ENCODE assay signal across 17 cellular contexts in genomic region chr1:50719126-50719525, GRCh38.
DNase-seq lines count a peak whose midpoint lies in the region; ATAC-seq, FAIRE-seq and TF ChIP-seq lines count a peak whose summit lies in the region.
"Had no signal": no experiment of that assay in that cellular context is flagged by ENCODE, and none has a peak within 500 bp of the region (broad histone marks: within the 10 kb centered on the region; RNA-seq: fewer than 3 reads in every experiment).

No MANE protein-coding gene starts in this region.

- H3K36me3 ChIP-seq in GM23338 (ENCODE audit: insufficient read depth) (no peaks in the 10 kb centered on the region), HEK293 (ENCODE audit: control insufficient read depth in 2 of 2, insufficient read depth in 1 of 2, low read length in 2 of 2) (no peaks in the 10 kb centered on the region), K562 (ENCODE audit: control insufficient read depth, insufficient read depth, low read length) (peaks cover 23% of the 10 kb centered on the region; the same call in 2 of the 3 replicates)

- H3K79me2 ChIP-seq in GM23338 (replicated peaks; ENCODE audit: insufficient read depth) (no peaks in the 10 kb centered on the region), K562 (ENCODE audit: control insufficient read depth, insufficient read depth, low read length) (peaks cover 10% of the 10 kb centered on the region; the same call in 1 of the 3 replicates)

- H3K4me1 Mint-ChIP-seq in GM23338 (peaks cover 19% of the 10 kb centered on the region), MCF 10A (ENCODE audit: insufficient read depth, unreplicated experiment) (no peaks in the 10 kb centered on the region)

- TF ChIP-seq RAD21 in K562 (CRISPR knock-in tag; conservative IDR thresholded peaks at IDR 0.05 in 1 of 2, IDR thresholded peaks at IDR 0.05 in 1 of 2) = no peak

- POLR2A ChIA-PET in HEK293 (lab: Yijun Ruan, JAX) (no interaction called here), K562 (lab: Yijun Ruan, JAX) (interaction anchor here (1.6 kb wide), 1 partner anchor 20 kb away, joined by 3 read pairs; no protein-coding TSS in a partner anchor), MCF 10A (lab: Yijun Ruan, JAX) (interaction anchor here (1.3 kb wide), 1 partner anchor 10 kb away, joined by 5 read pairs; no protein-coding TSS in a partner anchor)

- H3K36me3 Mint-ChIP-seq in GM23338 (ENCODE audit: low read depth) (peaks cover 6% of the 10 kb centered on the region), MCF 10A (ENCODE audit: insufficient read depth, unreplicated experiment) (peaks cover 19% of the 10 kb centered on the region)

- H3K9me2 ChIP-seq in GM23338 (ENCODE audit: insufficient read depth) = no peaks in the 10 kb centered on the region

- H3F3A ChIP-seq in GM23338 (replicated peaks; ENCODE audit: low read depth) = no peaks in the 10 kb centered on the region

- H2AFZ ChIP-seq in GM23338 = no peak overlapping the region
- H2AFZ ChIP-seq in K562 (ENCODE audit: low read depth, low read length) = no peak overlapping the region

- DNase-seq in GM23338 (ENCODE audit: low spot score) (no peak), K562 (ENCODE audit: extremely low read depth in 1 of 4, low spot score in 3 of 4) (no peak), NCI-H345 (lab: John Stamatoyannopoulos, UW) (no peak), MCF 10A (ENCODE audit: unreplicated experiment) (no peak), SKM-1 treated with dmso at 0.1 percent for 144 hours (lab: John Stamatoyannopoulos, UW; ENCODE audit: unreplicated experiment) (no peak)
- DNase-seq: C1 segment of cervical spinal cord; Calu3; CD4-positive, alpha-beta memory T cell; COR-L47; DMS53; DMS79 treated with DMSO at 0.1 percent for 48 hours; GF-D8; GOT3; HFFc6 had no signal

- WGBS in K562 (ENCODE audit: insufficient coverage, low coverage, missing lambda C conversion rate) = 33% methylated on average over 1 of the region's 1 CpG

- no peak for TF ChIP-seq POLR2A in K562 (conservative IDR thresholded peaks at IDR 0.05)

- CTCF ChIA-PET in HEK293 (lab: Yijun Ruan, JAX) (interaction anchor here (0.6 to 1.9 kb wide), 2 partner anchors 13 to 15 kb away, joined by 3 to 5 read pairs; no protein-coding TSS in a partner anchor), K562 (lab: Yijun Ruan, JAX; ENCODE audit: low intra/inter-chr PET ratio) (no interaction called here), MCF 10A (lab: Yijun Ruan, JAX) (interaction anchor here (0.6 to 0.9 kb wide), 5 partner anchors 14 to 351 kb away, joined by 3 to 6 read pairs (median 4); no protein-coding TSS in a partner anchor)

- no peaks in the 10 kb centered on the region for H4K20me1 ChIP-seq in GM23338 (replicated peaks; ENCODE audit: insufficient read depth)
- H4K20me1 ChIP-seq in K562 (replicated peaks; ENCODE audit: control insufficient read depth, insufficient read depth, low read length) = no peaks in the 10 kb centered on the region

- FAIRE-seq in K562 (lab: Jason Lieb, UNC) = no peak
- FAIRE-seq: GM12892 had no signal

- H3K9ac ChIP-seq in K562 (ENCODE audit: insufficient read depth in 1 of 2, low read depth in 2 of 2, low read length in 2 of 2) = no peak overlapping the region

- H3K27ac Mint-ChIP-seq in GM23338 = no peak overlapping the region; the same call in 1 of the 2 replicates
- no peak overlapping the region for H3K27ac Mint-ChIP-seq in MCF 10A (ENCODE audit: low read depth, unreplicated experiment)
- H3K27ac Mint-ChIP-seq: CD4-positive, alpha-beta memory T cell; HFFc6 had no signal

- in situ Hi-C loops in K562 (cut with MboI) = no loop called here

- H3K9me3 Mint-ChIP-seq in GM23338 = no peaks in the 10 kb centered on the region; the same call in 2 of the 3 replicates
- H3K9me3 Mint-ChIP-seq in MCF 10A (ENCODE audit: unreplicated experiment) = no peaks in the 10 kb centered on the region

- H3K27me3 Mint-ChIP-seq in GM23338 (ENCODE audit: insufficient read depth, low read depth, poor library complexity) (peaks cover 2% of the 10 kb centered on the region), MCF 10A (ENCODE audit: insufficient read depth, unreplicated experiment) (no peaks in the 10 kb centered on the region)
- H3K27me3 Mint-ChIP-seq: CD4-positive, alpha-beta memory T cell had no signal

- no peak for TF ChIP-seq EP300 in K562 (IDR thresholded peaks at IDR 0.05; ENCODE audit: low read length)

- H3K4me3 Mint-ChIP-seq in GM23338 (no peak overlapping the region), MCF 10A (ENCODE audit: unreplicated experiment) (no peak overlapping the region)
- H3K4me3 Mint-ChIP-seq: CD4-positive, alpha-beta memory T cell; HFFc6 had no signal

- H3K9me3 ChIP-seq in HEK293 (ENCODE audit: control insufficient read depth, insufficient read depth, low read depth, low read length) (no peaks in the 10 kb centered on the region), K562 (replicated peaks; ENCODE audit: control insufficient read depth, insufficient read depth, low read depth, low read length) (no peaks in the 10 kb centered on the region)

- H3K4me2 ChIP-seq in GM23338 (peak overlapping the region; percentile 30; the same call in 1 of the 2 replicates), K562 (ENCODE audit: insufficient read depth, low read length) (no peak overlapping the region)

- intact Hi-C loops in K562 (cut with micrococcal nuclease) = no loop called here
- intact Hi-C loops in MCF 10A (cut with micrococcal nuclease) = no loop called here

- no peaks in the 10 kb centered on the region for H3K9me1 ChIP-seq in K562 (ENCODE audit: control insufficient read depth, insufficient read depth, low read length)

- H3K4me3 ChIP-seq in GM23338 = no peak overlapping the region
- H3K4me3 ChIP-seq in HEK293 (ENCODE audit: low read depth, low read length) = no peak overlapping the region
- H3K4me3 ChIP-seq in K562 = no peak overlapping the region

- H3K4me1 ChIP-seq in GM23338 (ENCODE audit: insufficient read depth) = peaks cover 14% of the 10 kb centered on the region
- H3K4me1 ChIP-seq in HEK293 (ENCODE audit: control insufficient read depth, insufficient read depth, low read length) = no peaks in the 10 kb centered on the region; the same call in 1 of the 2 replicates
- H3K4me1 ChIP-seq in K562 (replicated peaks in 1 of 2; ENCODE audit: control insufficient read depth in 2 of 2, insufficient read depth in 2 of 2, low read length in 2 of 2) = peaks cover 16 to 20% of the 10 kb centered on the region in 2 experiments; a peak in 4 of 5 replicates

- ATAC-seq in GM23338 (no peak), K562 (no peak)
- ATAC-seq: HCT116 had no signal

- H3K27me3 ChIP-seq in GM23338 (ENCODE audit: insufficient read depth) = no peaks in the 10 kb centered on the region
- no peaks in the 10 kb centered on the region for H3K27me3 ChIP-seq in K562 (ENCODE audit: control insufficient read depth in 2 of 2, insufficient read depth in 2 of 2, low read length in 2 of 2)

- TF ChIP-seq CTCF in GM23338 (conservative IDR thresholded peaks at IDR 0.05; ENCODE audit: low read depth in 2 of 2) (no peak), HEK293 (tag by site-specific recombination; IDR thresholded peaks at IDR 0.05) (no peak), K562 (IDR thresholded peaks at IDR 0.05 in 2 of 3, conservative IDR thresholded peaks at IDR 0.05 in 1 of 3; ENCODE audit: insufficient read depth in 2 of 3, low read depth in 1 of 3, low read length in 3 of 3) (no peak), MCF 10A (IDR thresholded peaks at IDR 0.05; ENCODE audit: unreplicated experiment) (no peak)

- BruUV-seq in K562 (replicated peaks; lab: Mats Ljungman, UMichigan) = no TSS peak
- BruUV-seq in MCF 10A (replicated peaks; lab: Mats Ljungman, UMichigan) = no TSS peak

- H3K27ac ChIP-seq in GM23338 (ENCODE audit: low read depth) (no peak overlapping the region), HEK293 (ENCODE audit: extremely low read depth, low read depth, low read length) (no peak overlapping the region), K562 (ENCODE audit: extremely low read depth, low read depth, low read length) (no peak overlapping the region)

TF ChIP-seq in GM23338, 12 proteins besides CTCF, POLR2A, EP300 and RAD21 (continues in another document):
- TF ChIP-seq NANOG (IDR thresholded peaks at IDR 0.05; ENCODE audit: borderline replicate concordance) = no peak
- no peak for TF ChIP-seq ETS1 (IDR thresholded peaks at IDR 0.05)

TF ChIP-seq in HEK293, 187 proteins besides CTCF, POLR2A, EP300 and RAD21 (continues in another document):
- no peak for TF ChIP-seq ZNF146 (tag by site-specific recombination; IDR thresholded peaks at IDR 0.05)
- 0 out of 2 replicates have a peak, but pooled peaks have one; percentile 31 for TF ChIP-seq SP7 (tag by site-specific recombination; IDR thresholded peaks at IDR 0.05)
- TF ChIP-seq GLI2 (tag by site-specific recombination; IDR thresholded peaks at IDR 0.05; ENCODE audit: borderline replicate concordance, low read depth) = no peak
- TF ChIP-seq IKZF3 (tag by site-specific recombination; IDR thresholded peaks at IDR 0.05) = no peak
- no peak for TF ChIP-seq ZFP41 (tag by site-specific recombination; IDR thresholded peaks at IDR 0.05; ENCODE audit: borderline replicate concordance)

TF ChIP-seq in K562, 482 proteins besides CTCF, POLR2A, EP300 and RAD21 (continues in another document):
- TF ChIP-seq, protein P1, sequence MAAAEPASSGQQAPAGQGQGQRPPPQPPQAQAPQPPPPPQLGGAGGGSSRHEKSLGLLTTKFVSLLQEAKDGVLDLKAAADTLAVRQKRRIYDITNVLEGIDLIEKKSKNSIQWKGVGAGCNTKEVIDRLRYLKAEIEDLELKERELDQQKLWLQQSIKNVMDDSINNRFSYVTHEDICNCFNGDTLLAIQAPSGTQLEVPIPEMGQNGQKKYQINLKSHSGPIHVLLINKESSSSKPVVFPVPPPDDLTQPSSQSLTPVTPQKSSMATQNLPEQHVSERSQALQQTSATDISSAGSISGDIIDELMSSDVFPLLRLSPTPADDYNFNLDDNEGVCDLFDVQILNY (CRISPR knock-in tag; IDR thresholded peaks at IDR 0.05) = no peak
- TF ChIP-seq BDP1 (IDR thresholded peaks at IDR 0.05; ENCODE audit: insufficient read depth, insufficient read length) = no peak
- no peak for TF ChIP-seq SMARCA4 (IDR thresholded peaks at IDR 0.05)
- no peak for TF ChIP-seq MITF (IDR thresholded peaks at IDR 0.05)
